17 cellular contexts compared by ENCODE assay signal in the genomic region with DNA sequence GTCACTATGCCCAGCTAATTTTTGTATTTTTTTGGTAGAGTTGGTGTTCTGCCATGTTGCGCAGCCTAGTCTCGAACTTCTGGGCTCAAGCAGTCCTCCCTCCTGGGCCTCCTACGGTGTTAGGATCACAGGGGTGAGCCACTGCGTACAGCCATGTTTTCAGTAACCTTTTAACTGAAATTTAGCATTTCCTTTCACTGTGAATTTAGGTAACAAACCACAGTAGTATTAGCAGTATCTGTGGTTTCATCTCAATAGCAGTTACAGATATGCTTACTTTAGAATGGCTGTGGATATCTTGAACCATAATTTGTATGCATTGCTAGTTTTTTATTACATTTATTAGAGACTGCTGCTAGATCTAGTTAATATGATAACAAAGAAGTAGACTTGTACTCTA. TPM values are rescaled to one million over a fixed set of nuclear protein-coding genes. Genes with fewer than 3 reads are reported as not detected.
DNase-seq lines count a peak whose midpoint lies in the region; ATAC-seq and TF ChIP-seq lines count a peak whose summit lies in the region.
"Had no signal": no experiment of that assay in that cellular context is flagged by ENCODE, and none has a peak within 500 bp of the region (broad histone marks: within the 10 kb centered on the region; RNA-seq: fewer than 3 reads in every experiment).

No MANE protein-coding gene starts in this region.

- H3K4me1 ChIP-seq in CD8-positive, alpha-beta memory T cell (ENCODE audit: insufficient read depth, low read length) = peaks cover 14% of the 10 kb centered on the region
- H3K4me1 ChIP-seq in osteoblast (ENCODE audit: insufficient read depth, low read length) = peaks cover 8% of the 10 kb centered on the region

- H3K27me3 ChIP-seq in CD8-positive, alpha-beta memory T cell (ENCODE audit: insufficient read depth, low read length, poor library complexity, severe bottlenecking) = no peaks in the 10 kb centered on the region
- H3K27me3 ChIP-seq in osteoblast (ENCODE audit: insufficient read depth, low read length) = no peaks in the 10 kb centered on the region
- H3K27me3 ChIP-seq: BLaER1 treated with 17β-estradiol and CSF1 and Interleukin-3, amounts not matched to agents 10 nM and 100 nM had no signal

- no peaks in the 10 kb centered on the region for H3K9me3 ChIP-seq in CD8-positive, alpha-beta memory T cell (ENCODE audit: low read length)
- no peaks in the 10 kb centered on the region for H3K9me3 ChIP-seq in osteoblast (ENCODE audit: low read depth, low read length)
- H3K9me3 ChIP-seq: BLaER1 treated with 17β-estradiol and CSF1 and Interleukin-3, amounts not matched to agents 10 nM and 100 nM; Caco-2 had no signal

- no peak overlapping the region for H3K4me3 Mint-ChIP-seq in activated CD8-positive, alpha-beta T cell treated with anti-CD3 and anti-CD28 coated beads, Interleukin-2, amount 10 ng/mL, durations not matched to agents 7 days and 5 days
- no peak overlapping the region for H3K4me3 Mint-ChIP-seq in activated CD8-positive, alpha-beta T cell treated with anti-CD3 and anti-CD28 coated beads for 36 hours
- peak overlapping the region in 2 of 7 donors; percentile 39 to 74 for H3K4me3 Mint-ChIP-seq in CD8-positive, alpha-beta memory T cell
- H3K4me3 Mint-ChIP-seq in T-cell = no peak overlapping the region
- no peak overlapping the region for H3K4me3 Mint-ChIP-seq in central memory CD8-positive, alpha-beta T cell
- H3K4me3 Mint-ChIP-seq: CD8-positive, alpha-beta T cell had no signal

- intact Hi-C loops in activated CD8-positive, alpha-beta T cell treated with anti-CD3 and anti-CD28 coated beads for 36 hours (cut with micrococcal nuclease) = no loop called here

- no peak for ATAC-seq in activated CD8-positive, alpha-beta T cell treated with anti-CD3 and anti-CD28 coated beads, Interleukin-2, amount 10 ng/mL, durations not matched to agents 7 days and 5 days
- ATAC-seq in activated CD8-positive, alpha-beta T cell treated with anti-CD3 and anti-CD28 coated beads for 36 hours = no peak
- ATAC-seq in T-cell (replicated peaks in 1 of 4) = no peak
- ATAC-seq in central memory CD8-positive, alpha-beta T cell (replicated peaks; ENCODE audit: extremely low read depth, poor library complexity, severe bottlenecking) = peak; percentile 47
- no peak for ATAC-seq in GM18502 (IDR thresholded peaks at IDR 0.05; ENCODE audit: poor library complexity, unreplicated experiment)
- ATAC-seq: CD8-positive, alpha-beta T cell had no signal

- H3K36me3 ChIP-seq in CD8-positive, alpha-beta memory T cell (ENCODE audit: insufficient read depth, low read length) = no peaks in the 10 kb centered on the region
- no peaks in the 10 kb centered on the region for H3K36me3 ChIP-seq in osteoblast (ENCODE audit: insufficient read depth, low read length)
- H3K36me3 ChIP-seq: BLaER1 treated with 17β-estradiol and CSF1 and Interleukin-3, amounts not matched to agents 10 nM and 100 nM had no signal

- peaks cover 2% of the 10 kb centered on the region for H3K79me2 ChIP-seq in osteoblast (ENCODE audit: insufficient read depth, low read length)

- peak overlapping the region; percentile 52 for H3K27ac Mint-ChIP-seq in activated CD8-positive, alpha-beta T cell treated with anti-CD3 and anti-CD28 coated beads, Interleukin-2, amount 10 ng/mL, durations not matched to agents 7 days and 5 days
- no peak overlapping the region for H3K27ac Mint-ChIP-seq in activated CD8-positive, alpha-beta T cell treated with anti-CD3 and anti-CD28 coated beads for 36 hours
- peak overlapping the region in 5 of 8 donors; percentile 23 to 91 (median 43) for H3K27ac Mint-ChIP-seq in CD8-positive, alpha-beta memory T cell
- H3K27ac Mint-ChIP-seq in T-cell = peak overlapping the region; percentile 69 to 82
- H3K27ac Mint-ChIP-seq in central memory CD8-positive, alpha-beta T cell (ENCODE audit: low read depth) = peak overlapping the region; percentile 46
- H3K27ac Mint-ChIP-seq: CD8-positive, alpha-beta T cell had no signal

- no peak for DNase-seq in activated CD8-positive, alpha-beta T cell treated with anti-CD3 and anti-CD28 coated beads, Interleukin-2, amount 10 ng/mL, durations not matched to agents 7 days and 5 days
- DNase-seq in activated CD8-positive, alpha-beta T cell treated with anti-CD3 and anti-CD28 coated beads for 36 hours = no peak
- DNase-seq in CD8-positive, alpha-beta memory T cell = no peak
- DNase-seq in T-cell (no peak), osteoblast (ENCODE audit: insufficient read length, low spot score, missing footprints) (no peak), CD1c-positive myeloid dendritic cell (ENCODE audit: extremely low spot score) (no peak)
- no peak for DNase-seq in central memory CD8-positive, alpha-beta T cell (ENCODE audit: low spot score in 2 of 2)
- DNase-seq: ACHN; Caco-2; CD8-positive, alpha-beta T cell; DMS53; GM23248 had no signal

- CTCF ChIA-PET in activated CD8-positive, alpha-beta T cell treated with anti-CD3 and anti-CD28 coated beads, Interleukin-2, amount 10 ng/mL, durations not matched to agents 7 days and 5 days (lab: Charles Lee) = interaction anchor here (0.8 to 1.5 kb wide), 3 partner anchors 11 to 41 kb away, joined by 4 to 12 read pairs (median 6); partner anchors contain the start of gene SLC25A35
- CTCF ChIA-PET in activated CD8-positive, alpha-beta T cell treated with anti-CD3 and anti-CD28 coated beads for 36 hours (lab: Charles Lee) = interaction anchor here (0.8 to 1.1 kb wide), 3 partner anchors 17 to 205 kb away, joined by 3 read pairs; no protein-coding TSS in a partner anchor
- CTCF ChIA-PET in CD8-positive, alpha-beta memory T cell (lab: Charles Lee) = interaction anchor here (1.0 to 1.7 kb wide), 2 partner anchors 17 to 210 kb away, joined by 3 to 6 read pairs; no protein-coding TSS in a partner anchor
- CTCF ChIA-PET in T-cell (lab: Charles Lee) = interaction anchor here in 1 of 2 donors (0.6 to 1.1 kb wide), 3 partner anchors 123 to 597 kb away, joined by 3 to 5 read pairs (median 4); partner anchors contain the start of gene TP53

- no peak overlapping the region for H2AFZ ChIP-seq in osteoblast (ENCODE audit: low read length)
- H2AFZ ChIP-seq: GM23248 had no signal

- H3K27me3 Mint-ChIP-seq in activated CD8-positive, alpha-beta T cell treated with anti-CD3 and anti-CD28 coated beads, Interleukin-2, amount 10 ng/mL, durations not matched to agents 7 days and 5 days (ENCODE audit: low read depth) = no peaks in the 10 kb centered on the region
- no peaks in the 10 kb centered on the region for H3K27me3 Mint-ChIP-seq in activated CD8-positive, alpha-beta T cell treated with anti-CD3 and anti-CD28 coated beads for 36 hours
- no peaks in the 10 kb centered on the region for H3K27me3 Mint-ChIP-seq in CD8-positive, alpha-beta memory T cell
- no peaks in the 10 kb centered on the region for H3K27me3 Mint-ChIP-seq in T-cell
- no peaks in the 10 kb centered on the region for H3K27me3 Mint-ChIP-seq in central memory CD8-positive, alpha-beta T cell

- no peak overlapping the region for H3K4me2 ChIP-seq in osteoblast (ENCODE audit: insufficient read depth, low read length)
- H3K4me2 ChIP-seq: BLaER1 treated with 17β-estradiol and CSF1 and Interleukin-3, amounts not matched to agents 10 nM and 100 nM had no signal

- no peak overlapping the region for H3K4me3 ChIP-seq in CD8-positive, alpha-beta memory T cell (ENCODE audit: low read length)
- no peak overlapping the region for H3K4me3 ChIP-seq in osteoblast (ENCODE audit: insufficient read depth, low read length)
- H3K4me3 ChIP-seq: BLaER1 treated with 17β-estradiol and CSF1 and Interleukin-3, amounts not matched to agents 10 nM and 100 nM; GM23248 had no signal

- H3K27ac ChIP-seq in CD8-positive, alpha-beta memory T cell (ENCODE audit: low read depth, low read length) = no peak overlapping the region
- H3K27ac ChIP-seq in osteoblast (ENCODE audit: low read depth, low read length) = no peak overlapping the region
- H3K27ac ChIP-seq: BLaER1 treated with 17β-estradiol and CSF1 and Interleukin-3, amounts not matched to agents 10 nM and 100 nM; GM23248; HL-60 had no signal

- POLR2A ChIA-PET in activated CD8-positive, alpha-beta T cell treated with anti-CD3 and anti-CD28 coated beads, Interleukin-2, amount 10 ng/mL, durations not matched to agents 7 days and 5 days (lab: Charles Lee) = interaction anchor here (0.6 to 1.4 kb wide), 4 partner anchors 11 to 702 kb away, joined by 3 to 12 read pairs (median 5); partner anchors contain the start of genes CTC1, PFAS and SLC25A35
- POLR2A ChIA-PET in activated CD8-positive, alpha-beta T cell treated with anti-CD3 and anti-CD28 coated beads for 36 hours (lab: Charles Lee) = interaction anchor here (0.7 kb wide), 1 partner anchor 32 kb away, joined by 3 read pairs; no protein-coding TSS in a partner anchor
- POLR2A ChIA-PET in CD8-positive, alpha-beta memory T cell (lab: Charles Lee) = interaction anchor here (1.4 kb wide), 1 partner anchor 36 kb away, joined by 8 read pairs; the partner anchor contains the start of gene CTC1
- POLR2A ChIA-PET in T-cell (lab: Charles Lee) = no interaction called here

- H3K4me1 Mint-ChIP-seq in activated CD8-positive, alpha-beta T cell treated with anti-CD3 and anti-CD28 coated beads, Interleukin-2, amount 10 ng/mL, durations not matched to agents 7 days and 5 days (ENCODE audit: low read depth) = peaks cover 22% of the 10 kb centered on the region
- peaks cover 10% of the 10 kb centered on the region for H3K4me1 Mint-ChIP-seq in activated CD8-positive, alpha-beta T cell treated with anti-CD3 and anti-CD28 coated beads for 36 hours (ENCODE audit: low read depth)
- H3K4me1 Mint-ChIP-seq in CD8-positive, alpha-beta memory T cell = peaks cover 28 to 38% (median 33%) of the 10 kb centered on the region in 3 donors
- H3K4me1 Mint-ChIP-seq in T-cell = peaks cover 21 to 40% (median 23%) of the 10 kb centered on the region in 3 donors
- H3K4me1 Mint-ChIP-seq in central memory CD8-positive, alpha-beta T cell = peaks cover 33% of the 10 kb centered on the region

- peaks cover 4% of the 10 kb centered on the region for H3K36me3 Mint-ChIP-seq in activated CD8-positive, alpha-beta T cell treated with anti-CD3 and anti-CD28 coated beads, Interleukin-2, amount 10 ng/mL, durations not matched to agents 7 days and 5 days (ENCODE audit: low read depth)
- H3K36me3 Mint-ChIP-seq in activated CD8-positive, alpha-beta T cell treated with anti-CD3 and anti-CD28 coated beads for 36 hours (ENCODE audit: low read depth) = no peaks in the 10 kb centered on the region
- H3K36me3 Mint-ChIP-seq in CD8-positive, alpha-beta memory T cell = peaks cover 0 to 7% (median 1%) of the 10 kb centered on the region in 3 donors
- H3K36me3 Mint-ChIP-seq in T-cell = no peaks in the 10 kb centered on the region
- peaks cover 2% of the 10 kb centered on the region for H3K36me3 Mint-ChIP-seq in central memory CD8-positive, alpha-beta T cell (ENCODE audit: insufficient read depth)

- no peaks in the 10 kb centered on the region for H4K20me1 ChIP-seq in osteoblast (ENCODE audit: insufficient read depth, low read length)

- no peak for TF ChIP-seq CTCF in activated CD8-positive, alpha-beta T cell treated with anti-CD3 and anti-CD28 coated beads for 36 hours (IDR thresholded peaks at IDR 0.05)
- TF ChIP-seq CTCF in osteoblast (IDR thresholded peaks at IDR 0.05; ENCODE audit: extremely low read depth, low read depth, low read length) = no peak

- H3K9me3 Mint-ChIP-seq in activated CD8-positive, alpha-beta T cell treated with anti-CD3 and anti-CD28 coated beads, Interleukin-2, amount 10 ng/mL, durations not matched to agents 7 days and 5 days (ENCODE audit: insufficient read depth) = no peaks in the 10 kb centered on the region
- H3K9me3 Mint-ChIP-seq in activated CD8-positive, alpha-beta T cell treated with anti-CD3 and anti-CD28 coated beads for 36 hours = no peaks in the 10 kb centered on the region
- H3K9me3 Mint-ChIP-seq in CD8-positive, alpha-beta memory T cell = no peaks in the 10 kb centered on the region
- H3K9me3 Mint-ChIP-seq in T-cell = no peaks in the 10 kb centered on the region
- H3K9me3 Mint-ChIP-seq in central memory CD8-positive, alpha-beta T cell = no peaks in the 10 kb centered on the region
- H3K9me3 Mint-ChIP-seq: CD8-positive, alpha-beta T cell had no signal

RNA-seq across cellular contexts. Expression of gene RANGRF, which starts 4.3 kb away (rescaled TPM):
- total RNA-seq in activated CD8-positive, alpha-beta T cell treated with anti-CD3 and anti-CD28 coated beads, Interleukin-2, amount 10 ng/mL, durations not matched to agents 7 days and 5 days = 10 to 100 TPM; 49.8 to 55.6 TPM
- 10 to 100 TPM; 44.1 to 47.8 TPM for total RNA-seq in activated CD8-positive, alpha-beta T cell treated with anti-CD3 and anti-CD28 coated beads for 36 hours
- total RNA-seq in CD8-positive, alpha-beta memory T cell = 10 to 100 TPM; 66.2 to 71.1 TPM
- polyA plus RNA-seq in CD8-positive, alpha-beta memory T cell = 81.7 TPM
- total RNA-seq in T-cell = 10 to 100 TPM; 29.0 to 41.8 (median 40.9) TPM
- total RNA-seq in osteoblast = 8.0 and 8.3 TPM in 2 replicates

RNA-seq across cellular contexts. Expression of gene SLC25A35, which starts 11.1 kb away (rescaled TPM):
- 1 to 10 TPM; 8.7 to 9.5 TPM for total RNA-seq in activated CD8-positive, alpha-beta T cell treated with anti-CD3 and anti-CD28 coated beads, Interleukin-2, amount 10 ng/mL, durations not matched to agents 7 days and 5 days
- total RNA-seq in activated CD8-positive, alpha-beta T cell treated with anti-CD3 and anti-CD28 coated beads for 36 hours = 1 to 10 TPM; 2.1 to 3.0 TPM
- 1 to 10 TPM; 2.8 to 3.7 TPM for total RNA-seq in CD8-positive, alpha-beta memory T cell
- 1.7 TPM for polyA plus RNA-seq in CD8-positive, alpha-beta memory T cell
- total RNA-seq in T-cell (10 to 100 TPM in 1 of 5 donors, 1 to 10 TPM in 4; 6.6 to 10.0 (median 8.0) TPM), osteoblast (1.1 and 2.1 TPM in 2 replicates)

RNA-seq across cellular contexts. Expression of gene ARHGEF15, which starts 25.9 kb away (rescaled TPM):
- not detected for total RNA-seq in activated CD8-positive, alpha-beta T cell treated with anti-CD3 and anti-CD28 coated beads, Interleukin-2, amount 10 ng/mL, durations not matched to agents 7 days and 5 days
- total RNA-seq in activated CD8-positive, alpha-beta T cell treated with anti-CD3 and anti-CD28 coated beads for 36 hours = not detected
- total RNA-seq in CD8-positive, alpha-beta memory T cell = not detected
- not detected for polyA plus RNA-seq in CD8-positive, alpha-beta memory T cell
- under 1 TPM in 1 of 5 donors, not detected in 4; 0.26 TPM for total RNA-seq in T-cell
- not detected in 2 replicates for total RNA-seq in osteoblast
- total RNA-seq: A172; Caco-2; CD8-positive, alpha-beta T cell; Daoy; GM23248 had no signal
- polyA plus RNA-seq: GM23248 had no signal

RNA-seq across cellular contexts. Expression of gene PFAS, which starts 35.0 kb away (rescaled TPM):
- 10 to 100 TPM; 78.3 to 80.2 TPM for total RNA-seq in activated CD8-positive, alpha-beta T cell treated with anti-CD3 and anti-CD28 coated beads, Interleukin-2, amount 10 ng/mL, durations not matched to agents 7 days and 5 days
- 100 to 1,000 TPM; 152 to 157 TPM for total RNA-seq in activated CD8-positive, alpha-beta T cell treated with anti-CD3 and anti-CD28 coated beads for 36 hours
- 100 to 1,000 TPM; 167 to 168 TPM for total RNA-seq in CD8-positive, alpha-beta memory T cell
- polyA plus RNA-seq in CD8-positive, alpha-beta memory T cell = 17.7 TPM
- total RNA-seq in T-cell = 10 to 100 TPM; 31.5 to 52.4 (median 37.8) TPM
- total RNA-seq in osteoblast = 14.1 and 18.8 TPM in 2 replicates

RNA-seq across cellular contexts. Expression of gene CTC1, which starts 36.3 kb away (rescaled TPM):
- 100 to 1,000 TPM in 1 of 2 experiments, 10 to 100 TPM in 1; 94.8 to 102 TPM for total RNA-seq in activated CD8-positive, alpha-beta T cell treated with anti-CD3 and anti-CD28 coated beads, Interleukin-2, amount 10 ng/mL, durations not matched to agents 7 days and 5 days
- 10 to 100 TPM; 53.0 to 60.3 TPM for total RNA-seq in activated CD8-positive, alpha-beta T cell treated with anti-CD3 and anti-CD28 coated beads for 36 hours
- 10 to 100 TPM; 69.2 to 70.2 TPM for total RNA-seq in CD8-positive, alpha-beta memory T cell
- polyA plus RNA-seq in CD8-positive, alpha-beta memory T cell = 36.8 TPM
- total RNA-seq in T-cell (100 to 1,000 TPM; 230 to 309 (median 269) TPM), osteoblast (6.2 and 7.6 TPM in 2 replicates)

Comparison
In these comparisons a context has a peak if more than half of its experiments do, and no peak if none do; other contexts are left out.
1. POLR2A ChIA-PET loops: an anchor here in activated CD8-positive, alpha-beta T cell treated with anti-CD3 and anti-CD28 coated beads, Interleukin-2, amount 10 ng/mL, durations not matched to agents 7 days and 5 days (0.6 to 1.4 kb wide), activated CD8-positive, alpha-beta T cell treated with anti-CD3 and anti-CD28 coated beads for 36 hours (0.7 kb wide) and CD8-positive, alpha-beta memory T cell (1.4 kb wide); none called in T-cell.